8 cellular contexts compared by ENCODE assay signal in genomic region chr5:43227655-43228054, GRCh38.
DNase-seq lines count a peak whose midpoint lies in the region; ATAC-seq and TF ChIP-seq lines count a peak whose summit lies in the region.

No MANE protein-coding gene starts in this region.

- H3K4me1 ChIP-seq in Loucy (ENCODE audit: insufficient read depth, low read length, poor library complexity, severe bottlenecking): peaks cover 11% of the 10 kb centered on the region
- no peaks in the 10 kb centered on the region for H3K4me1 ChIP-seq in parathyroid adenoma

- H3K9me2 ChIP-seq in Loucy (replicated peaks; ENCODE audit: low read depth, low read length): no peaks in the 10 kb centered on the region

- POLR2A ChIA-PET in GM10248 (lab: Yijun Ruan, JAX): no interaction called here

- DNase-seq in GM10248 (ENCODE audit: extremely low spot score) (no peak), cerebellar cortex (ENCODE audit: low spot score) (peak; percentile 16), NCI-H2107 treated with DMSO at 0.1 percent for 48 hours (lab: John Stamatoyannopoulos, UW; ENCODE audit: unreplicated experiment) (no peak)
- DNase-seq in stimulated activated CD4-positive, alpha-beta T cell treated with anti-CD3 and anti-CD28 coated beads, Interleukin-4, amount 100 ng/mL, for 4 hours: no peak

- ATAC-seq in GM21529 (IDR thresholded peaks at IDR 0.05; ENCODE audit: unreplicated experiment): no peak
- no peak for ATAC-seq in GM18498 (IDR thresholded peaks at IDR 0.05; ENCODE audit: unreplicated experiment)

- H3K27me3 ChIP-seq in Loucy (ENCODE audit: insufficient read depth, low read length, poor library complexity, severe bottlenecking): no peaks in the 10 kb centered on the region
- no peaks in the 10 kb centered on the region for H3K27me3 ChIP-seq in parathyroid adenoma (ENCODE audit: control insufficient read depth, insufficient read depth, low read length)

- H2AFZ ChIP-seq in Loucy (ENCODE audit: low read length): no peak overlapping the region
- no peak overlapping the region for H2AFZ ChIP-seq in parathyroid adenoma

- H3K36me3 ChIP-seq in Loucy (ENCODE audit: insufficient read depth, low read length) (no peaks in the 10 kb centered on the region), parathyroid adenoma (ENCODE audit: control insufficient read depth, insufficient read depth, low read length) (no peaks in the 10 kb centered on the region)

- CTCF ChIA-PET in GM10248 (lab: Yijun Ruan, JAX): interaction anchor here (0.7 to 1.3 kb wide), 5 partner anchors 25 to 162 kb away, joined by 3 to 4 read pairs (median 3); no protein-coding TSS in a partner anchor

- no peaks in the 10 kb centered on the region for H4K20me1 ChIP-seq in Loucy (ENCODE audit: insufficient read depth, low read length, poor library complexity, severe bottlenecking)

- H3K4me3 ChIP-seq in Loucy (ENCODE audit: low read length, poor library complexity, severe bottlenecking) (no peak overlapping the region), parathyroid adenoma (ENCODE audit: low read depth, low read length) (no peak overlapping the region)

- no peaks in the 10 kb centered on the region for H3F3A ChIP-seq in Loucy (ENCODE audit: low read depth)

- no peak overlapping the region for H3K27ac ChIP-seq in parathyroid adenoma

- H3K9ac ChIP-seq in Loucy (ENCODE audit: low read depth, low read length, poor library complexity, severe bottlenecking) (no peak overlapping the region), parathyroid adenoma (no peak overlapping the region)

- TF ChIP-seq CTCF in GM10248 (IDR thresholded peaks at IDR 0.05; ENCODE audit: control extremely low read depth, extremely low read depth, low read depth, missing control alignments) (peak; percentile 42), Loucy (conservative IDR thresholded peaks at IDR 0.05; ENCODE audit: low read length) (peak; percentile 53), parathyroid adenoma (IDR thresholded peaks at IDR 0.05) (peak; percentile 34)

- H3K4me2 ChIP-seq in Loucy (ENCODE audit: low read depth, low read length, poor library complexity, severe bottlenecking): no peak overlapping the region
- H3K4me2 ChIP-seq in parathyroid adenoma (ENCODE audit: low read length): no peak overlapping the region

- H3K9me3 ChIP-seq in Loucy (ENCODE audit: insufficient read depth, low read depth, low read length): no peaks in the 10 kb centered on the region
- H3K9me3 ChIP-seq in parathyroid adenoma (ENCODE audit: control insufficient read depth, low read length): no peaks in the 10 kb centered on the region

- H3K79me2 ChIP-seq in Loucy (ENCODE audit: insufficient read depth, low read length) (no peaks in the 10 kb centered on the region), parathyroid adenoma (no peaks in the 10 kb centered on the region)
